Comparison of ENCODE assay signal across 8 cellular contexts in genomic region chr11:45964911-45965389, GRCh38. TPM values are rescaled to one million over a fixed set of nuclear protein-coding genes. Genes with fewer than 3 reads are reported as not detected.
A peak's percentile ranks its signal among the peaks of the same experiment; 100 is the strongest.
DNase-seq lines count a peak whose midpoint lies in the region; ATAC-seq and TF ChIP-seq lines count a peak whose summit lies in the region.

No MANE protein-coding gene starts in this region.

- peaks cover 0 to 3% of the 10 kb centered on the region in 2 donors for H3K4me1 Mint-ChIP-seq in immature natural killer cell

- TF ChIP-seq CTCF in VCaP (conservative IDR thresholded peaks at IDR 0.05): peak; percentile 95

- peaks cover 11 to 13% (median 12%) of the 10 kb centered on the region in 3 donors for H3K36me3 Mint-ChIP-seq in immature natural killer cell

- peak; percentile 80 for DNase-seq in EL
- DNase-seq in NCI-H2171 treated with DMSO at 0.1 percent for 48 hours (lab: John Stamatoyannopoulos, UW): peak; percentile 85
- DNase-seq in T47D (ENCODE audit: low read depth in 1 of 2, low spot score in 1 of 2): peak; percentile 43 to 84
- peak; percentile 47 to 60 (median 53) for DNase-seq in immature natural killer cell
- peak; percentile 21 to 36 for DNase-seq in stimulated activated CD4-positive, alpha-beta T cell treated with anti-CD3 and anti-CD28 coated beads, Interleukin-15, amount 100 ng/mL, for 48 hours (ENCODE audit: low read depth in 2 of 2)

- no peaks in the 10 kb centered on the region for H3K9me3 Mint-ChIP-seq in immature natural killer cell

- peak overlapping the region; percentile 66 for H3K27ac ChIP-seq in VCaP

- H3K27me3 Mint-ChIP-seq in immature natural killer cell (ENCODE audit: low read depth in 3 of 3): peaks cover 0 to 3% (median 0%) of the 10 kb centered on the region in 3 donors

- peak; percentile 66 for ATAC-seq in HG02870 (IDR thresholded peaks at IDR 0.05; ENCODE audit: unreplicated experiment)
- ATAC-seq in HG03521 (IDR thresholded peaks at IDR 0.05; ENCODE audit: unreplicated experiment): no peak

- H3K4me3 Mint-ChIP-seq in immature natural killer cell: no peak overlapping the region

- in situ Hi-C loops in T47D (cut with HindIII; ENCODE audit: low pct_unique_long_range_greater_than_20kb, low sequenced_read_pairs): no loop called here

- no peak overlapping the region for H3K27ac Mint-ChIP-seq in immature natural killer cell

RNA-seq across cellular contexts. Expression of gene LARGE2, which starts 42.5 kb away (rescaled TPM):
- under 1 TPM in 1 of 3 donors, not detected in 2; 0.96 TPM for polyA plus RNA-seq in immature natural killer cell

RNA-seq across cellular contexts. Expression of gene PEX16, which starts 47.3 kb away (rescaled TPM):
- polyA plus RNA-seq in immature natural killer cell: 10 to 100 TPM; 51.0 to 69.9 (median 51.2) TPM

RNA-seq across cellular contexts. Expression of gene FREY1, which starts 57.9 kb away (rescaled TPM):
- polyA plus RNA-seq in immature natural killer cell: not detected

Comparison
In these comparisons a context has a peak if more than half of its experiments do, and no peak if none do; other contexts are left out.
1. DNase-seq: peak in every context shown above with its lines; median percentile 85 in NCI-H2171 treated with DMSO at 0.1 percent for 48 hours; 80 in EL; 64 in T47D; 53 in immature natural killer cell; 28 in stimulated activated CD4-positive, alpha-beta T cell treated with anti-CD3 and anti-CD28 coated beads, Interleukin-15, amount 100 ng/mL, for 48 hours.